In genomic region chr1:34419662-34420061, GRCh38 we compare ENCODE assay signal across 12 cellular contexts.
DNase-seq lines count a peak whose midpoint lies in the region; ATAC-seq and TF ChIP-seq lines count a peak whose summit lies in the region.
"Had no signal": no experiment of that assay in that cellular context is flagged by ENCODE, and none has a peak within 500 bp of the region (broad histone marks: within the 10 kb centered on the region; RNA-seq: fewer than 3 reads in every experiment).

No MANE protein-coding gene starts in this region.

- H3K27ac ChIP-seq in mesendoderm (ENCODE audit: low read depth, low read length) (no peak overlapping the region), esophagus squamous epithelium (no peak overlapping the region)

- peak; percentile 75 for DNase-seq in DMS53 (lab: John Stamatoyannopoulos, UW)
- DNase-seq in astrocyte of the cerebellum (ENCODE audit: low read depth) = no peak
- DNase-seq in mesendoderm = peak; percentile 87
- DNase-seq in esophagus squamous epithelium (lab: John Stamatoyannopoulos, UW) = no peak
- no peak for DNase-seq in ACHN
- DNase-seq: activated CD8-positive, alpha-beta T cell treated with anti-CD3 and anti-CD28 coated beads for 36 hours; activated naive CD4-positive, alpha-beta T cell treated with Interleukin-2 at 50 U/mL for 16 hours; naive thymus-derived CD8-positive, alpha-beta T cell; NCI-H1105 treated with DMSO at 0.1 percent for 48 hours; T-helper 1 cell had no signal

- intact Hi-C loops in esophagus squamous epithelium (cut with DNase I) = no loop called here

- no peaks in the 10 kb centered on the region for H3K9me3 ChIP-seq in esophagus squamous epithelium

- no peak overlapping the region for H2BK5ac ChIP-seq in mesendoderm (ENCODE audit: low read length)

- H3K18ac ChIP-seq in mesendoderm (ENCODE audit: low read length) = no peak overlapping the region

- no peak overlapping the region for H3K4me2 ChIP-seq in mesendoderm (ENCODE audit: low read length)

- H3K79me2 ChIP-seq in mesendoderm (ENCODE audit: control insufficient read depth, insufficient read depth, low read length) = no peaks in the 10 kb centered on the region

- H3K27me3 ChIP-seq in mesendoderm (ENCODE audit: insufficient read depth, low read length, poor library complexity) (no peaks in the 10 kb centered on the region), esophagus squamous epithelium (peaks cover 0 to 30% (median 0%) of the 10 kb centered on the region in 4 donors)

- H3K36me3 ChIP-seq in mesendoderm (ENCODE audit: control insufficient read depth, insufficient read depth, low read length) (no peaks in the 10 kb centered on the region), esophagus squamous epithelium (no peaks in the 10 kb centered on the region)

- H2BK15ac ChIP-seq in mesendoderm (replicated peaks; ENCODE audit: low read depth) = no peak overlapping the region

- TF ChIP-seq EP300 in Ishikawa (IDR thresholded peaks at IDR 0.05; ENCODE audit: borderline replicate concordance) = no peak

- H4K5ac ChIP-seq in mesendoderm (ENCODE audit: low read length) = no peak overlapping the region

- TF ChIP-seq RAD21 in Ishikawa (IDR thresholded peaks at IDR 0.05; ENCODE audit: low read depth) = no peak

- no peak overlapping the region for H4K8ac ChIP-seq in mesendoderm (ENCODE audit: low read depth, low read length)

- TF ChIP-seq CTCF in astrocyte of the cerebellum (IDR thresholded peaks at IDR 0.05; ENCODE audit: low read depth, low read length, missing control alignments) = peak; percentile 23
- no peak for TF ChIP-seq CTCF in esophagus squamous epithelium (IDR thresholded peaks at IDR 0.05)

- H2AK5ac ChIP-seq in mesendoderm (ENCODE audit: low read length) = no peak overlapping the region

- WGBS in mesendoderm (ENCODE audit: extremely low coverage, insufficient coverage, low lambda C conversion rate) = no CpG with 5 or more reads among the region's 4 CpGs
- WGBS in esophagus squamous epithelium, 2 donors = 43 to 50% methylated on average over 1 to 3 of the region's 4 CpGs

- H3K9ac ChIP-seq in mesendoderm (ENCODE audit: low read length) = no peak overlapping the region

- H3K23ac ChIP-seq in mesendoderm (ENCODE audit: low read length) = no peak overlapping the region

- no peaks in the 10 kb centered on the region for H3K79me1 ChIP-seq in mesendoderm (ENCODE audit: low read length)

- no peak overlapping the region for H3K4ac ChIP-seq in mesendoderm (ENCODE audit: low read depth, low read length)

- TF ChIP-seq POLR2A in esophagus squamous epithelium (IDR thresholded peaks at IDR 0.05) = no peak

- H3K4me3 ChIP-seq in astrocyte of the cerebellum (ENCODE audit: low read depth, low read length) (no peak overlapping the region), mesendoderm (ENCODE audit: low read length) (no peak overlapping the region), esophagus squamous epithelium (no peak overlapping the region)

- H3K56ac ChIP-seq in mesendoderm (ENCODE audit: low read length) = no peak overlapping the region

- ATAC-seq in HG03135 (IDR thresholded peaks at IDR 0.05; ENCODE audit: unreplicated experiment) = no peak
- ATAC-seq: activated CD8-positive, alpha-beta T cell treated with anti-CD3 and anti-CD28 coated beads for 36 hours; naive thymus-derived CD8-positive, alpha-beta T cell had no signal

- in situ Hi-C loops in astrocyte of the cerebellum (cut with HindIII; ENCODE audit: low sequenced_read_pairs) (no loop called here), ACHN (cut with HindIII; ENCODE audit: low pct_ligation_motif_present, low pct_unique_long_range_greater_than_20kb, low sequenced_read_pairs) (no loop called here)

- H3K4me1 ChIP-seq in mesendoderm (ENCODE audit: control insufficient read depth, low read depth, low read length) (no peaks in the 10 kb centered on the region), esophagus squamous epithelium (peaks cover 0 to 26% (median 8%) of the 10 kb centered on the region in 3 donors)

- H2BK120ac ChIP-seq in mesendoderm (ENCODE audit: low read depth, low read length) = no peak overlapping the region

TF ChIP-seq in Ishikawa, 13 proteins besides CTCF, POLR2A, EP300 and RAD21:
- TF ChIP-seq YY1 (IDR thresholded peaks at IDR 0.05; ENCODE audit: low read depth) (no peak), CREB1 (IDR thresholded peaks at IDR 0.05; ENCODE audit: low read depth) (no peak)
- TF ChIP-seq, protein P1, sequence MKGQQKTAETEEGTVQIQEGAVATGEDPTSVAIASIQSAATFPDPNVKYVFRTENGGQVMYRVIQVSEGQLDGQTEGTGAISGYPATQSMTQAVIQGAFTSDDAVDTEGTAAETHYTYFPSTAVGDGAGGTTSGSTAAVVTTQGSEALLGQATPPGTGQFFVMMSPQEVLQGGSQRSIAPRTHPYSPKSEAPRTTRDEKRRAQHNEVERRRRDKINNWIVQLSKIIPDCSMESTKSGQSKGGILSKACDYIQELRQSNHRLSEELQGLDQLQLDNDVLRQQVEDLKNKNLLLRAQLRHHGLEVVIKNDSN (IDR thresholded peaks at IDR 0.05) = 0 out of 2 replicates have a peak, but pooled peaks have one; percentile 34

Comparison
In these comparisons a context has a peak if more than half of its experiments do, and no peak if none do; other contexts are left out.
1. DNase-seq: peak in DMS53 (single experiment) and mesendoderm (single experiment); none in astrocyte of the cerebellum (single experiment), esophagus squamous epithelium (single experiment) and ACHN (single experiment).